ENCODE assay signal across 19 cellular contexts in genomic region chr3:13231781-13232515, GRCh38.
DNase-seq lines count a peak whose midpoint lies in the region; ATAC-seq and TF ChIP-seq lines count a peak whose summit lies in the region.
"Had no signal": no experiment of that assay in that cellular context is flagged by ENCODE, and none has a peak within 500 bp of the region (broad histone marks: within the 10 kb centered on the region; RNA-seq: fewer than 3 reads in every experiment).

No MANE protein-coding gene starts in this region.

- H3K18ac ChIP-seq in H9 (ENCODE audit: insufficient read length, low read depth, low read length), result no peak overlapping the region

- H2BK12ac ChIP-seq in H9 (ENCODE audit: insufficient read length, low read depth, low read length), result no peak overlapping the region

- no peak overlapping the region for H3K4ac ChIP-seq in H9 (ENCODE audit: low read depth, low read length)

- H3K79me2 ChIP-seq in SK-N-SH (ENCODE audit: insufficient read depth) (no peaks in the 10 kb centered on the region), H9 (ENCODE audit: insufficient read depth, low read length) (no peaks in the 10 kb centered on the region), osteoblast (ENCODE audit: insufficient read depth, low read length) (no peaks in the 10 kb centered on the region)

- intact Hi-C loops in head of caudate nucleus (cut with DNase I), result no loop called here

- DNase-seq in SK-N-SH (peak; percentile 13), H9 (no peak), head of caudate nucleus (peak; percentile 33 to 91 (median 74)), osteoblast (ENCODE audit: insufficient read length, low spot score, missing footprints) (peak; percentile 56), T-helper 2 cell (no peak)
- DNase-seq: BE2C; CD4-positive, alpha-beta memory T cell; GM23248; NCI-H1417; NCI-H187; NCI-H2107; NCI-H2227 treated with DMSO at 0.1 percent for 48 hours; NCI-H510A treated with DMSO at 0.1 percent for 48 hours; NCI-H774 had no signal

- peak overlapping the region in 2 of 3 experiments; percentile 59 to 64; a peak in 2 of 7 replicates for H3K27ac Mint-ChIP-seq in H9

- no peaks in the 10 kb centered on the region for H3K9me3 Mint-ChIP-seq in H9
- H3K9me3 Mint-ChIP-seq: CD4-positive, alpha-beta memory T cell had no signal

- no peak overlapping the region for H2BK15ac ChIP-seq in H9 (ENCODE audit: low read depth, low read length)

- no peaks in the 10 kb centered on the region for H3K23me2 ChIP-seq in H9 (ENCODE audit: insufficient read length, low read depth, low read length, poor library complexity, severe bottlenecking)

- H3K4me1 Mint-ChIP-seq in H9, result peaks cover 12 to 33% of the 10 kb centered on the region in 2 experiments; a peak in 3 of 4 replicates

- H2AFZ ChIP-seq in SK-N-SH (ENCODE audit: low read depth) (no peak overlapping the region), H9 (ENCODE audit: low read length) (no peak overlapping the region), osteoblast (ENCODE audit: low read length) (no peak overlapping the region)
- H2AFZ ChIP-seq: GM23248 had no signal

- H3K36me3 ChIP-seq in SK-N-SH (replicated peaks in 1 of 2; ENCODE audit: control insufficient read depth in 1 of 2, insufficient read depth in 2 of 2, low read length in 1 of 2) (no peaks in the 10 kb centered on the region), osteoblast (ENCODE audit: insufficient read depth, low read length) (no peaks in the 10 kb centered on the region)
- H3K36me3 ChIP-seq: BE2C, SJSA1 had no signal

- H3K36me3 Mint-ChIP-seq in H9 (ENCODE audit: insufficient read depth in 1 of 3, low read depth in 3 of 3), result no peaks in the 10 kb centered on the region
- H3K36me3 Mint-ChIP-seq: CD4-positive, alpha-beta memory T cell had no signal

- no peaks in the 10 kb centered on the region for H3K79me1 ChIP-seq in H9 (ENCODE audit: insufficient read depth, low read depth, low read length, poor library complexity, severe bottlenecking)

- no peaks in the 10 kb centered on the region for H3K9me3 ChIP-seq in SK-N-SH
- H3K9me3 ChIP-seq in H9 (ENCODE audit: control insufficient read depth, low read depth, low read length), result no peaks in the 10 kb centered on the region
- H3K9me3 ChIP-seq in osteoblast (ENCODE audit: low read depth, low read length), result no peaks in the 10 kb centered on the region
- H3K9me3 ChIP-seq: BE2C, SJSA1 had no signal

- POLR2A ChIA-PET in SK-N-SH (lab: Yijun Ruan, JAX), result no interaction called here

- H2BK20ac ChIP-seq in H9 (ENCODE audit: low read depth, low read length, poor library complexity, severe bottlenecking), result no peak overlapping the region

- H3K4me3 ChIP-seq in SK-N-SH (ENCODE audit: low read depth in 2 of 2, low read length in 1 of 2) (no peak overlapping the region), osteoblast (ENCODE audit: insufficient read depth, low read length) (no peak overlapping the region)
- H3K4me3 ChIP-seq: GM23248, SJSA1 had no signal

- ATAC-seq in SK-N-SH treated with all-trans-retinoic acid at 6 μM for 48 hours, result no peak
- ATAC-seq in HG03139 (IDR thresholded peaks at IDR 0.05; ENCODE audit: unreplicated experiment), result no peak
- no peak for ATAC-seq in GM21786 (IDR thresholded peaks at IDR 0.05; ENCODE audit: unreplicated experiment)

- H3K27me3 Mint-ChIP-seq in H9 (ENCODE audit: low read depth), result no peaks in the 10 kb centered on the region
- H3K27me3 Mint-ChIP-seq: CD4-positive, alpha-beta memory T cell had no signal

- no peak overlapping the region; the same call in 1 of the 2 replicates for H3K14ac ChIP-seq in H9 (ENCODE audit: insufficient read depth, low read length)

- no peak overlapping the region for H4K5ac ChIP-seq in H9 (ENCODE audit: insufficient read length, low read depth, low read length)

- WGBS in SK-N-SH (ENCODE audit: low lambda C conversion rate), result 64% methylated on average over 18 of the region's 18 CpGs
- no CpG with 5 or more reads among the region's 18 CpGs for WGBS in H9 (ENCODE audit: extremely low coverage, insufficient read length, low lambda C conversion rate)

- no peaks in the 10 kb centered on the region for H3F3A ChIP-seq in SK-N-SH (replicated peaks; ENCODE audit: insufficient read depth)

- H3K4me2 ChIP-seq in SK-N-SH (no peak overlapping the region), H9 (ENCODE audit: insufficient read depth, insufficient read length, low read length) (no peak overlapping the region), osteoblast (ENCODE audit: insufficient read depth, low read length) (no peak overlapping the region)
- H3K4me2 ChIP-seq: KMS-11 had no signal

- TF ChIP-seq EP300 in SK-N-SH (IDR thresholded peaks at IDR 0.05; ENCODE audit: borderline replicate concordance in 1 of 2, low read depth in 1 of 2, low read length in 1 of 2), result no peak

- H3K9ac ChIP-seq in SK-N-SH (no peak overlapping the region), H9 (ENCODE audit: extremely low read depth, insufficient read length, low read length) (no peak overlapping the region)
- H3K9ac ChIP-seq: GM23248, KMS-11 had no signal

- no peak overlapping the region for H3K56ac ChIP-seq in H9 (ENCODE audit: insufficient read length, low read depth, low read length)

- H3K4me1 ChIP-seq in SK-N-SH (ENCODE audit: control insufficient read depth in 1 of 2, insufficient read depth in 2 of 2, low read depth in 1 of 2, low read length in 1 of 2), result no peaks in the 10 kb centered on the region
- H3K4me1 ChIP-seq in H9 (ENCODE audit: insufficient read depth, low read length), result no peaks in the 10 kb centered on the region
- H3K4me1 ChIP-seq in osteoblast (ENCODE audit: insufficient read depth, low read length), result no peaks in the 10 kb centered on the region
- H3K4me1 ChIP-seq: BE2C, SJSA1 had no signal

- H3K27me3 ChIP-seq in SK-N-SH (ENCODE audit: insufficient read depth), result no peaks in the 10 kb centered on the region; the same call in 1 of the 2 replicates
- H3K27me3 ChIP-seq in H9 (ENCODE audit: insufficient read depth, low read length), result no peaks in the 10 kb centered on the region
- no peaks in the 10 kb centered on the region for H3K27me3 ChIP-seq in osteoblast (ENCODE audit: insufficient read depth, low read length)
- H3K27me3 ChIP-seq: BE2C, SJSA1 had no signal

- H3K27ac ChIP-seq in SK-N-SH (ENCODE audit: low read depth in 2 of 2, low read length in 1 of 2) (no peak overlapping the region), H9 (ENCODE audit: insufficient read length, low read depth, low read length) (no peak overlapping the region), osteoblast (ENCODE audit: low read depth, low read length) (no peak overlapping the region)
- H3K27ac ChIP-seq: GM23248, KMS-11, SJSA1 had no signal

- no peak overlapping the region for H3K4me3 Mint-ChIP-seq in H9
- H3K4me3 Mint-ChIP-seq: CD4-positive, alpha-beta memory T cell had no signal

- TF ChIP-seq RAD21 in SK-N-SH (IDR thresholded peaks at IDR 0.05; ENCODE audit: low read length), result no peak

- H4K20me1 ChIP-seq in SK-N-SH (ENCODE audit: insufficient read depth) (no peaks in the 10 kb centered on the region), H9 (ENCODE audit: control insufficient read depth, insufficient read depth, insufficient read length) (no peaks in the 10 kb centered on the region), osteoblast (ENCODE audit: insufficient read depth, low read length) (no peaks in the 10 kb centered on the region)

- TF ChIP-seq CTCF in SK-N-SH (IDR thresholded peaks at IDR 0.05), result no peak
- TF ChIP-seq CTCF in H9 (conservative IDR thresholded peaks at IDR 0.05), result no peak
- no peak for TF ChIP-seq CTCF in osteoblast (IDR thresholded peaks at IDR 0.05; ENCODE audit: extremely low read depth, low read depth, low read length)

- no peak overlapping the region for H2AK5ac ChIP-seq in H9 (ENCODE audit: insufficient read length, low read length)

- H2BK120ac ChIP-seq in H9 (ENCODE audit: low read depth, low read length, poor library complexity, severe bottlenecking), result no peak overlapping the region

- H2BK5ac ChIP-seq in H9 (ENCODE audit: insufficient read length, low read length), result no peak overlapping the region

- no peaks in the 10 kb centered on the region for H3K9me2 ChIP-seq in SK-N-SH

- no peak overlapping the region for H3T11ph ChIP-seq in H9 (ENCODE audit: low read length)

- no peak overlapping the region for H4K91ac ChIP-seq in H9 (ENCODE audit: insufficient read length, low read depth, low read length)

- H4K8ac ChIP-seq in H9 (replicated peaks; ENCODE audit: insufficient read length, low read depth, low read length), result no peak overlapping the region

- no peak overlapping the region for H3K23ac ChIP-seq in H9 (ENCODE audit: insufficient read length, low read depth, low read length)

- CTCF ChIA-PET in SK-N-SH (lab: Yijun Ruan, JAX), result interaction anchor here (0.7 to 3.6 kb wide), 4 partner anchors 11 to 140 kb away, joined by 3 to 30 read pairs (median 4); no protein-coding TSS in a partner anchor

TF ChIP-seq in SK-N-SH, 30 proteins besides CTCF, POLR2A, EP300 and RAD21 (continues in another document):
- no peak for TF ChIP-seq RFX5 (IDR thresholded peaks at IDR 0.05; ENCODE audit: low read length)
- no peak for TF ChIP-seq GATA2 (CRISPR knock-in tag; IDR thresholded peaks at IDR 0.05)

TF ChIP-seq in SK-N-SH treated with all-trans-retinoic acid at 6 μM for 48 hours, 23 proteins besides CTCF, POLR2A, EP300 and RAD21:
- TF ChIP-seq PPARA (CRISPR knock-in tag; IDR thresholded peaks at IDR 0.05; ENCODE audit: borderline replicate concordance), result no peak

Comparison
In these comparisons a context has a peak if more than half of its experiments do, and no peak if none do; other contexts are left out.
1. DNase-seq: peak in SK-N-SH (single experiment), head of caudate nucleus (42 of 42) and osteoblast (single experiment); none in H9 (single experiment) and T-helper 2 cell (0 of 5).